ENCODE assay signal across 24 cellular contexts in genomic region chr7:22596763-22597434, GRCh38.
"Had no signal": no experiment of that assay in that cellular context is flagged by ENCODE, and none has a peak within 500 bp of the region (broad histone marks: within the 10 kb centered on the region; RNA-seq: fewer than 3 reads in every experiment).

No MANE protein-coding gene starts in this region.

- H3K36me3 ChIP-seq: left ventricle myocardium inferior, lower lobe of right lung, neutrophil, thoracic aorta, tibial nerve, upper lobe of left lung, uterus had no signal

- H3K27me3 ChIP-seq: tibial nerve, upper lobe of left lung, uterus had no signal

- H3K4me3 ChIP-seq: coronary artery, left ventricle myocardium inferior, lower lobe of right lung, mucosa of descending colon, psoas muscle, thoracic aorta, tibial nerve, upper lobe of left lung, uterus had no signal

- H3K27ac ChIP-seq: coronary artery, epithelial cell of prostate, left ventricle myocardium inferior, lower lobe of right lung, neutrophil, psoas muscle, thoracic aorta, tibial nerve, upper lobe of left lung, uterus had no signal

- H3K4me1 ChIP-seq: psoas muscle had no signal

- FAIRE-seq: frontal cortex, small intestine had no signal

- H3K9me3 ChIP-seq: left ventricle myocardium inferior, lower lobe of right lung, mucosa of descending colon, neutrophil, psoas muscle, thoracic aorta, tibial nerve, upper lobe of left lung, uterus had no signal

- DNase-seq: effector CD4-positive, alpha-beta T cell; hypothalamus; immature natural killer cell; islet precursor cell; kidney glomerular epithelial cell; left colon; left ventricle myocardium inferior; lower lobe of right lung; mucosa of descending colon; naive B cell; psoas muscle; right cardiac atrium; small intestine; stimulated activated CD4-positive, alpha-beta T cell treated with anti-CD3 and anti-CD28 coated beads, Interleukin-15, amount 100 ng/mL, for 24 hours; stimulated activated CD4-positive, alpha-beta T cell treated with anti-CD3 and anti-CD28 coated beads, Interleukin-2, amount 100 ng/mL, for 48 hours; stimulated activated naive B cell treated with anti-CD40 and anti-IgM and Interleukin-4, amounts not matched to agents 10 μg/mL and 1 μg/mL and 100 μg/mL, for 72 hours; upper lobe of left lung; uterus had no signal
